8 cellular contexts compared by ENCODE assay signal in the genomic region with DNA sequence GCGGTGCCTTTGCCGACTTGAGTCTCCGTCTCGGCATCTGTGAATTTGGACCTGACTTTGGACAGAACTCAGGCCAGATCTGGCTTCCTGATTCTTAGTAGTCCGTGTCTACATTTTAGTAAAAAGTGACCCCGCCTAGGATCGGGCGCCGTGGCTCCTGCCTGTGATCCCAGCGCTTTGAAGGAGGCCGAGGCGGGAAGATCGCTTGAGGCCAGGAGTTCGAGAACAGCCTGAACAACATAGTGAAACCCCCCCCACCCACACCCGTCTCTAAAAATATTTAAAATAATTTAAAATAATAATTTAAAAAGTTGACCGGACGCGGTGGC. TPM values are rescaled to one million over a fixed set of nuclear protein-coding genes. Genes with fewer than 3 reads are reported as not detected.
DNase-seq lines count a peak whose midpoint lies in the region; ATAC-seq and TF ChIP-seq lines count a peak whose summit lies in the region.

No MANE protein-coding gene starts in this region.

- H3K14ac ChIP-seq in neuronal stem cell (ENCODE audit: low read length) = no peak overlapping the region

- no peak for DNase-seq in CD4-positive, CD25-positive, alpha-beta regulatory T cell
- DNase-seq in PC-3 (no peak), epithelial cell of proximal tubule (ENCODE audit: low read depth) (no peak), neuronal stem cell (ENCODE audit: low spot score) (no peak), NCI-H748 treated with DMSO at 0.1 percent for 48 hours (lab: John Stamatoyannopoulos, UW) (no peak), HCEC 1CT (no peak)

- peak overlapping the region; percentile 88 to 96 (median 92) for H3K4me3 Mint-ChIP-seq in CD4-positive, CD25-positive, alpha-beta regulatory T cell

- H3K4me1 Mint-ChIP-seq in CD4-positive, CD25-positive, alpha-beta regulatory T cell = peaks cover 0 to 25% (median 11%) of the 10 kb centered on the region in 4 donors

- peak overlapping the region; percentile 98 for H3K18ac ChIP-seq in neuronal stem cell (ENCODE audit: low read length)

- H3K9ac ChIP-seq in PC-3 (ENCODE audit: low read length) (peak overlapping the region; percentile 99), neuronal stem cell (ENCODE audit: low read depth, low read length, poor library complexity) (no peak overlapping the region)

- POLR2A ChIA-PET in PC-3 (lab: Charles Lee; ENCODE audit: unreplicated experiment) = interaction anchor here (0.6 kb wide), 1 partner anchor 60 kb away, joined by 5 read pairs; the partner anchor contains the start of gene MBD3

- TSS peak; percentile 98 for BruUV-seq in PC-3 (replicated peaks; lab: Mats Ljungman, UMichigan)

- no peak overlapping the region for H2AK5ac ChIP-seq in neuronal stem cell (ENCODE audit: low read depth, low read length)

- peak overlapping the region; percentile 49 for H2BK15ac ChIP-seq in neuronal stem cell (ENCODE audit: low read length)

- WGBS in neuronal stem cell (ENCODE audit: extremely low coverage in 2 of 2, insufficient read length in 2 of 2, insufficient replicate concordance in 1 of 2), 2 donors = no CpG with 5 or more reads among the region's 18 CpGs

- intact Hi-C loops in PC-3 (cut with micrococcal nuclease) = loop anchor here (5.0 to 10.0 kb wide), 2 partner anchors 46 to 108 kb away; partner anchors contain the start of gene UQCR11

- peaks cover 11% of the 10 kb centered on the region for H3K27me3 Mint-ChIP-seq in CD4-positive, CD25-positive, alpha-beta regulatory T cell

- H3K27me3 ChIP-seq in CD4-positive, CD25-positive, alpha-beta regulatory T cell (ENCODE audit: control insufficient read depth, insufficient read depth, low read length) = no peaks in the 10 kb centered on the region
- H3K27me3 ChIP-seq in PC-3 (ENCODE audit: low read length) (no peaks in the 10 kb centered on the region), neuronal stem cell (ENCODE audit: control insufficient read depth in 3 of 3, insufficient read depth in 3 of 3, low read depth in 1 of 3, low read length in 3 of 3) (peaks cover 0 to 18% (median 0%) of the 10 kb centered on the region in 3 experiments)

- peak overlapping the region; percentile 92 to 93 (median 93) for H3K27ac Mint-ChIP-seq in CD4-positive, CD25-positive, alpha-beta regulatory T cell

- CTCF ChIA-PET in PC-3 (lab: Charles Lee) = no interaction called here

- H3K79me1 ChIP-seq in neuronal stem cell (ENCODE audit: low read depth, low read length) = peaks cover 13% of the 10 kb centered on the region

- peaks cover 0 to 3% (median 0%) of the 10 kb centered on the region in 7 donors for H3K9me3 Mint-ChIP-seq in CD4-positive, CD25-positive, alpha-beta regulatory T cell

- H2BK5ac ChIP-seq in neuronal stem cell (ENCODE audit: low read length) = peak overlapping the region; percentile 53

- H3K36me3 Mint-ChIP-seq in CD4-positive, CD25-positive, alpha-beta regulatory T cell = no peaks in the 10 kb centered on the region

- no peaks in the 10 kb centered on the region for H3K9me3 ChIP-seq in CD4-positive, CD25-positive, alpha-beta regulatory T cell (ENCODE audit: control insufficient read depth in 2 of 2, low read length in 2 of 2)
- H3K9me3 ChIP-seq in PC-3 (ENCODE audit: low read length) (no peaks in the 10 kb centered on the region), neuronal stem cell (replicated peaks in 1 of 2; ENCODE audit: control insufficient read depth in 2 of 2, insufficient read depth in 1 of 2, low read depth in 1 of 2, low read length in 2 of 2) (peaks cover 0 to 2% of the 10 kb centered on the region in 2 donors)

- no peak overlapping the region for H4K91ac ChIP-seq in neuronal stem cell (ENCODE audit: low read depth, low read length, poor library complexity)

- peak overlapping the region; percentile 81 for H2BK120ac ChIP-seq in neuronal stem cell (ENCODE audit: low read depth, low read length)

- no peaks in the 10 kb centered on the region for H3F3A ChIP-seq in PC-3 (ENCODE audit: low read length, unreplicated experiment)

- peak overlapping the region; percentile 99 for H3K27ac ChIP-seq in CD4-positive, CD25-positive, alpha-beta regulatory T cell (ENCODE audit: insufficient read depth, low read length, poor library complexity, severe bottlenecking)
- H3K27ac ChIP-seq in PC-3 (ENCODE audit: low read length) (no peak overlapping the region; the same call in 1 of the 2 replicates), neuronal stem cell (replicated peaks; ENCODE audit: low read length) (no peak overlapping the region)

- H3K4me1 ChIP-seq in CD4-positive, CD25-positive, alpha-beta regulatory T cell (ENCODE audit: control insufficient read depth, insufficient read depth, low read length, poor library complexity, severe bottlenecking) = peaks cover 21% of the 10 kb centered on the region
- H3K4me1 ChIP-seq in PC-3 (ENCODE audit: insufficient read depth, low read length) (no peaks in the 10 kb centered on the region; the same call in 1 of the 2 replicates), neuronal stem cell (ENCODE audit: control insufficient read depth in 2 of 2, insufficient read depth in 1 of 2, low read depth in 1 of 2, low read length in 2 of 2) (peaks cover 4 to 9% of the 10 kb centered on the region in 2 donors)

- H3K4me3 ChIP-seq in CD4-positive, CD25-positive, alpha-beta regulatory T cell (ENCODE audit: low read depth, low read length) = peak overlapping the region; percentile 68
- H3K4me3 ChIP-seq in PC-3 (ENCODE audit: low read length) = peak overlapping the region; percentile 80
- peak overlapping the region; percentile 78 for H3K4me3 ChIP-seq in epithelial cell of proximal tubule (ENCODE audit: low read depth, low read length)
- peak overlapping the region; percentile 77 to 95 for H3K4me3 ChIP-seq in neuronal stem cell (ENCODE audit: low read length in 2 of 2)

- H4K20me1 ChIP-seq in PC-3 (ENCODE audit: low read length) = no peaks in the 10 kb centered on the region

- TF ChIP-seq CTCF in PC-3 (conservative IDR thresholded peaks at IDR 0.05; ENCODE audit: low read depth, low read length) (no peak), epithelial cell of proximal tubule (conservative IDR thresholded peaks at IDR 0.05; ENCODE audit: low read depth, low read length) (no peak)

- no peak for ATAC-seq in CD4-positive, CD25-positive, alpha-beta regulatory T cell (ENCODE audit: low read depth in 2 of 2)
- ATAC-seq in PC-3 = no peak; the same call in 1 of the 2 replicates
- ATAC-seq in HG03354 (IDR thresholded peaks at IDR 0.05; ENCODE audit: poor library complexity, severe bottlenecking, unreplicated experiment) = no peak
- ATAC-seq in GM19463 (IDR thresholded peaks at IDR 0.05; ENCODE audit: unreplicated experiment) = no peak

- H3K36me3 ChIP-seq in CD4-positive, CD25-positive, alpha-beta regulatory T cell (ENCODE audit: control insufficient read depth, insufficient read depth, low read length) = peaks cover 5% of the 10 kb centered on the region
- H3K36me3 ChIP-seq in PC-3 (ENCODE audit: low read depth, low read length) (0 out of 2 replicates have a peak, but pooled peaks cover 5% of the 10 kb centered on the region), neuronal stem cell (replicated peaks in 1 of 2; ENCODE audit: control insufficient read depth in 2 of 2, insufficient read depth in 2 of 2, low read length in 2 of 2) (peaks cover 15 to 21% of the 10 kb centered on the region in 2 donors)

- H3K4ac ChIP-seq in neuronal stem cell (ENCODE audit: low read length) = no peak overlapping the region

- H3K79me2 ChIP-seq in PC-3 (ENCODE audit: low read length) = peaks cover 29% of the 10 kb centered on the region

- H2AFZ ChIP-seq in PC-3 (ENCODE audit: low read length) (peak overlapping the region; percentile 95), neuronal stem cell (ENCODE audit: low read length) (peak overlapping the region; percentile 100)

- H3K23ac ChIP-seq in neuronal stem cell (ENCODE audit: low read depth, low read length, poor library complexity) = no peak overlapping the region

- H2BK12ac ChIP-seq in neuronal stem cell (ENCODE audit: low read length) = no peak overlapping the region

- no peaks in the 10 kb centered on the region for H3K9me2 ChIP-seq in PC-3 (replicated peaks; ENCODE audit: low read length)

- H4K8ac ChIP-seq in neuronal stem cell (ENCODE audit: low read depth, low read length) = no peak overlapping the region

- H3K4me2 ChIP-seq in PC-3 (ENCODE audit: low read length) = peak overlapping the region; percentile 84
- H3K4me2 ChIP-seq in neuronal stem cell (ENCODE audit: insufficient read depth, low read length, poor library complexity, severe bottlenecking) = peak overlapping the region; percentile 86

RNA-seq across cellular contexts. Expression of gene TCF3, which starts 0.8 kb away (rescaled TPM):
- total RNA-seq in CD4-positive, CD25-positive, alpha-beta regulatory T cell = 56.5 TPM
- 1 to 10 TPM; 3.4 to 7.5 (median 3.6) TPM for polyA plus RNA-seq in CD4-positive, CD25-positive, alpha-beta regulatory T cell
- 147 and 196 TPM in 2 replicates for total RNA-seq in PC-3 (2014; rRNA removed)
- 180 and 197 TPM in 2 replicates for total RNA-seq in epithelial cell of proximal tubule
- 333 TPM for polyA plus RNA-seq in neuronal stem cell (2013, experiment 1 of 2)
- polyA plus RNA-seq in neuronal stem cell (2013, experiment 2 of 2) = 334 TPM

RNA-seq across cellular contexts. Expression of gene UQCR11, which starts 48.0 kb away (rescaled TPM):
- 126 TPM for total RNA-seq in CD4-positive, CD25-positive, alpha-beta regulatory T cell
- polyA plus RNA-seq in CD4-positive, CD25-positive, alpha-beta regulatory T cell = 100 to 1,000 TPM; 574 to 819 (median 585) TPM
- total RNA-seq in PC-3 (2014; rRNA removed) (148 and 157 TPM in 2 replicates), epithelial cell of proximal tubule (91.4 and 114 TPM in 2 replicates)
- polyA plus RNA-seq in neuronal stem cell (2013, experiment 1 of 2) = 160 TPM
- 160 TPM for polyA plus RNA-seq in neuronal stem cell (2013, experiment 2 of 2)
